7 cellular contexts compared by ENCODE assay signal in genomic region chr17:81869221-81870154, GRCh38. TPM values are rescaled to one million over a fixed set of nuclear protein-coding genes. Genes with fewer than 3 reads are reported as not detected.
DNase-seq lines count a peak whose midpoint lies in the region; ATAC-seq, FAIRE-seq and TF ChIP-seq lines count a peak whose summit lies in the region.

No MANE protein-coding gene starts in this region.

- H3K4me1 ChIP-seq in Panc1 (ENCODE audit: control insufficient read depth, insufficient read depth, low read length), result peaks cover 54% of the 10 kb centered on the region

- peak; percentile 51; the same call in 1 of the 2 replicates for TF ChIP-seq POLR2A in GM12892 (IDR thresholded peaks at IDR 0.05; ENCODE audit: low read depth, low read length)

- peak; percentile 99 for TF ChIP-seq CTCF in Panc1 (IDR thresholded peaks at IDR 0.05)
- peak; percentile 84 for TF ChIP-seq CTCF in MCF 10A (IDR thresholded peaks at IDR 0.05; ENCODE audit: unreplicated experiment)

- POLR2A ChIA-PET in Panc1 (lab: Charles Lee), result interaction anchor here (0.9 kb wide), 2 partner anchors 55 to 150 kb away, joined by 3 read pairs; no protein-coding TSS in a partner anchor
- POLR2A ChIA-PET in MCF 10A (lab: Yijun Ruan, JAX), result interaction anchor here (0.7 to 3.8 kb wide), 13 partner anchors 8 to 229 kb away, joined by 3 to 27 read pairs (median 7); partner anchors contain the start of genes ARL16, HGS, MCRIP1 and MRPL12

- no peak for FAIRE-seq in GM12892 (lab: Jason Lieb, UNC)

- H3K27me3 ChIP-seq in Panc1 (ENCODE audit: control insufficient read depth, insufficient read depth, low read length), result no peaks in the 10 kb centered on the region

- ATAC-seq in Panc1, result peak; percentile 9

- peaks cover 70% of the 10 kb centered on the region for H3K36me3 Mint-ChIP-seq in MCF 10A (ENCODE audit: insufficient read depth, unreplicated experiment)

- H3K4me3 Mint-ChIP-seq in MCF 10A (ENCODE audit: unreplicated experiment), result peak overlapping the region; percentile 72

- no peaks in the 10 kb centered on the region for H3K9me3 ChIP-seq in Panc1 (ENCODE audit: control insufficient read depth, insufficient read depth, low read depth, low read length)

- BruUV-seq in Panc1 (replicated peaks; lab: Mats Ljungman, UMichigan) (no TSS peak), MCF 10A (replicated peaks; lab: Mats Ljungman, UMichigan) (no TSS peak)

- CTCF ChIA-PET in Panc1 (lab: Charles Lee) (interaction anchor here (0.6 kb wide), 1 partner anchor 474 kb away, joined by 7 read pairs; no protein-coding TSS in a partner anchor), MCF 10A (lab: Yijun Ruan, JAX) (interaction anchor here (0.6 to 0.7 kb wide), 5 partner anchors 24 to 795 kb away, joined by 3 read pairs; no protein-coding TSS in a partner anchor)

- DNase-seq in GM12892 (ENCODE audit: insufficient read length), result peak; percentile 78
- no peak for DNase-seq in Panc1 (ENCODE audit: low read depth, low spot score)
- peak; percentile 40 for DNase-seq in MCF 10A (ENCODE audit: unreplicated experiment)
- DNase-seq in kidney tubule cell (ENCODE audit: low spot score), result peak; percentile 38
- DNase-seq in stimulated activated CD8-positive, alpha-beta memory T cell treated with anti-CD3 and anti-CD28 coated beads, Interleukin-4, amount 100 ng/mL, for 24 hours (ENCODE audit: low read depth), result peak; percentile 36
- no peak for DNase-seq in pons (ENCODE audit: low spot score)
- DNase-seq in cerebellum (ENCODE audit: low spot score), result no peak

- H3K27me3 Mint-ChIP-seq in MCF 10A (ENCODE audit: insufficient read depth, unreplicated experiment), result no peaks in the 10 kb centered on the region

- H3K27ac ChIP-seq in Panc1 (ENCODE audit: low read length), result peak overlapping the region; percentile 98

- peaks cover 9% of the 10 kb centered on the region; the same call in 1 of the 2 replicates for H3K36me3 ChIP-seq in Panc1 (ENCODE audit: control insufficient read depth, insufficient read depth, low read length)

- H3K4me1 Mint-ChIP-seq in MCF 10A (ENCODE audit: insufficient read depth, unreplicated experiment), result peaks cover 18% of the 10 kb centered on the region

- H3K27ac Mint-ChIP-seq in MCF 10A (ENCODE audit: low read depth, unreplicated experiment), result peak overlapping the region; percentile 69

- peak overlapping the region; percentile 77 to 93 for H3K4me3 ChIP-seq in Panc1 (ENCODE audit: low read depth in 2 of 2, low read length in 2 of 2)

- H3K9me3 Mint-ChIP-seq in MCF 10A (ENCODE audit: unreplicated experiment), result no peaks in the 10 kb centered on the region

- in situ Hi-C loops in Panc1 (cut with HindIII; ENCODE audit: low pct_unique_long_range_greater_than_20kb, low sequenced_read_pairs), result no loop called here

- intact Hi-C loops in Panc1 (cut with micrococcal nuclease; ENCODE audit: unreplicated experiment) (loop anchor here (10.0 kb wide), 1 partner anchor 155 kb away; the partner anchor contains the start of genes CENPX and LRRC45), MCF 10A (cut with micrococcal nuclease) (loop anchor here (10.0 kb wide), 1 partner anchor 45 kb away; the partner anchor contains the start of genes PCYT2 and SIRT7)

RNA-seq across cellular contexts. Expression of gene ARHGDIA, which starts 1.6 kb away (rescaled TPM):
- polyA plus RNA-seq in GM12892 (2012; ENCODE audit: missing spikeins), result 97.5 TPM
- total RNA-seq in Panc1 (2021; ENCODE audit: unreplicated experiment) (420 TPM), MCF 10A (2022) (271 and 324 TPM in 2 replicates), cerebellum (18.3 TPM)
- 534 TPM for polyA plus RNA-seq in Panc1 (2012; ENCODE audit: insufficient read length)

RNA-seq across cellular contexts. Expression of gene P4HB, which starts 9.2 kb away (rescaled TPM):
- 491 TPM for polyA plus RNA-seq in GM12892 (2012; ENCODE audit: missing spikeins)
- 759 TPM for total RNA-seq in Panc1 (2021; ENCODE audit: unreplicated experiment)
- polyA plus RNA-seq in Panc1 (2012; ENCODE audit: insufficient read length), result 1,541 TPM
- 894 and 1,111 TPM in 2 replicates for total RNA-seq in MCF 10A (2022)
- 75.4 TPM for total RNA-seq in cerebellum

RNA-seq across cellular contexts. Expression of gene ALYREF, which starts 21.9 kb away (rescaled TPM):
- 77.6 TPM for polyA plus RNA-seq in GM12892 (2012; ENCODE audit: missing spikeins)
- total RNA-seq in Panc1 (2021; ENCODE audit: unreplicated experiment) (253 TPM), MCF 10A (2022) (114 and 115 TPM in 2 replicates), cerebellum (39.7 TPM)
- polyA plus RNA-seq in Panc1 (2012; ENCODE audit: insufficient read length), result 263 TPM

RNA-seq across cellular contexts. Expression of gene ANAPC11, which starts 22.0 kb away (rescaled TPM):
- 116 TPM for polyA plus RNA-seq in GM12892 (2012; ENCODE audit: missing spikeins)
- total RNA-seq in Panc1 (2021; ENCODE audit: unreplicated experiment), result 218 TPM
- 339 TPM for polyA plus RNA-seq in Panc1 (2012; ENCODE audit: insufficient read length)
- total RNA-seq in MCF 10A (2022), result 144 and 151 TPM in 2 replicates
- total RNA-seq in cerebellum, result 41.7 TPM

RNA-seq across cellular contexts. Expression of gene NPB, which starts 32.5 kb away (rescaled TPM):
- polyA plus RNA-seq in GM12892 (2012; ENCODE audit: missing spikeins), result 0.66 TPM
- 3.9 TPM for total RNA-seq in Panc1 (2021; ENCODE audit: unreplicated experiment)
- 3.3 TPM for polyA plus RNA-seq in Panc1 (2012; ENCODE audit: insufficient read length)
- total RNA-seq in MCF 10A (2022), result 0.28 TPM in 1 of 2 replicates, not detected in the other
- total RNA-seq in cerebellum, result 2.8 TPM

Comparison
In these comparisons a context has a peak if more than half of its experiments do, and no peak if none do; other contexts are left out.
1. DNase-seq: peak in GM12892 (single experiment), MCF 10A (single experiment), kidney tubule cell (single experiment) and stimulated activated CD8-positive, alpha-beta memory T cell treated with anti-CD3 and anti-CD28 coated beads, Interleukin-4, amount 100 ng/mL, for 24 hours (single experiment); none in Panc1 (single experiment), pons (single experiment) and cerebellum (single experiment).
2. RNA of gene ARHGDIA, which starts 1.6 kb away (total RNA-seq): 420 TPM in Panc1 (single experiment) and 271 to 324 TPM in MCF 10A; 18.3 TPM in cerebellum (single experiment); every median in the first group is over 10 times any median in the second.